Comparison of ENCODE assay signal across 2 cellular contexts in the genomic region with DNA sequence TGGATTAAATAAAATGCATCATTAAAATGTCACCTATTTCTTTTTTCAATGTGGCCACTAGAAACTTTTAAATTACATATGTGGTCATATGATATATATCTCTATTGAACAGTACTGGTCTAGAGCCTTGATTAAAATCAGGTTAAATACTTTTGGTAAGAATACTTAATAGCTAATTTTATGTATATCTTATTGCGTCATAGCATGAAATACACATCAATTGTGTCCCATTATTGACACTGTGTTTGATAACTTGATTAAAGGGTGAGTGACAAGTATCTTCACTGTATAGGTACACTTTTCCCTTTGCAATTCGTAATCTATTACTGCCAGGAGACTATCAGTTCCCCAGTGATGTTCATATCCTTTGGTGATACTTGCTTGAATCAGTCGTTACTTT.
TF ChIP-seq lines count a peak whose summit lies in the region.

No MANE protein-coding gene starts in this region.

TF ChIP-seq in HepG2, 621 proteins besides CTCF, POLR2A, EP300 and RAD21:
- peak; percentile 67; the same call in 1 of the 2 replicates for TF ChIP-seq CEBPB (IDR thresholded peaks at IDR 0.05; ENCODE audit: borderline replicate concordance, low read depth, low read length)
- TF ChIP-seq SAP130 (CRISPR knock-in tag; IDR thresholded peaks at IDR 0.05; ENCODE audit: low read depth), result no peak

TF ChIP-seq in H1, 55 proteins besides CTCF, POLR2A, EP300 and RAD21:
- TF ChIP-seq CEBPB (IDR thresholded peaks at IDR 0.05; ENCODE audit: low read depth, low read length) (peak; percentile 29; the same call in 1 of the 2 replicates), RBBP5 (IDR thresholded peaks at IDR 0.05; ENCODE audit: borderline replicate concordance, low read depth, low read length) (no peak), BCL11A (IDR thresholded peaks at IDR 0.05; ENCODE audit: low read depth in 2 of 2, low read length in 2 of 2) (no peak), CTBP2 (IDR thresholded peaks at IDR 0.05; ENCODE audit: borderline replicate concordance, insufficient read depth, insufficient read length, low read length) (no peak), RNF2 (IDR thresholded peaks at IDR 0.05; ENCODE audit: borderline replicate concordance, low read depth, low read length, missing control alignments, poor library complexity, severe bottlenecking) (no peak), ZNF274 (IDR thresholded peaks at IDR 0.05; ENCODE audit: borderline replicate concordance, extremely low read depth, low read length) (no peak), CREB1 (IDR thresholded peaks at IDR 0.05) (no peak), CHD7 (IDR thresholded peaks at IDR 0.05; ENCODE audit: insufficient replicate concordance, low read length) (no peak), GTF2F1 (IDR thresholded peaks at IDR 0.05; ENCODE audit: borderline replicate concordance, low read depth, low read length) (no peak)
